Comparison of ENCODE assay signal across 9 cellular contexts in genomic region chr1:40232444-40232843, GRCh38. TPM values are rescaled to one million over a fixed set of nuclear protein-coding genes. Genes with fewer than 3 reads are reported as not detected.
DNase-seq lines count a peak whose midpoint lies in the region; ATAC-seq and TF ChIP-seq lines count a peak whose summit lies in the region.
"Had no signal": no experiment of that assay in that cellular context is flagged by ENCODE, and none has a peak within 500 bp of the region (broad histone marks: within the 10 kb centered on the region; RNA-seq: fewer than 3 reads in every experiment).

No MANE protein-coding gene starts in this region.

- peaks cover 9% of the 10 kb centered on the region for H3K4me1 Mint-ChIP-seq in T-helper 17 cell
- H3K4me1 Mint-ChIP-seq in progenitor cell of endocrine pancreas (ENCODE audit: low read depth) = peaks cover 4% of the 10 kb centered on the region

- no peaks in the 10 kb centered on the region for H3K27me3 Mint-ChIP-seq in T-helper 17 cell
- no peaks in the 10 kb centered on the region for H3K27me3 Mint-ChIP-seq in progenitor cell of endocrine pancreas

- DNase-seq in T-helper 17 cell = peak in 1 of 3 donors; percentile 16
- DNase-seq in progenitor cell of endocrine pancreas (ENCODE audit: low spot score, unreplicated experiment) = no peak
- no peak for DNase-seq in AML-193 (lab: John Stamatoyannopoulos, UW)
- no peak for DNase-seq in NCI-H128 (lab: John Stamatoyannopoulos, UW; ENCODE audit: unreplicated experiment)
- no peak for DNase-seq in globus pallidus (ENCODE audit: low spot score)
- DNase-seq in ACHN = no peak

- ATAC-seq in GM18520 (IDR thresholded peaks at IDR 0.05; ENCODE audit: unreplicated experiment) (peak; percentile 78), HG02759 (IDR thresholded peaks at IDR 0.05; ENCODE audit: unreplicated experiment) (peak; percentile 90), T-helper 17 cell (peak; percentile 55)

- no peaks in the 10 kb centered on the region for H3K9me3 ChIP-seq in T-helper 17 cell (ENCODE audit: control insufficient read depth, low read length, poor library complexity, severe bottlenecking)

- no peak for TF ChIP-seq CTCF in progenitor cell of endocrine pancreas (IDR thresholded peaks at IDR 0.05; ENCODE audit: unreplicated experiment)

- in situ Hi-C loops in ACHN (cut with HindIII; ENCODE audit: low pct_ligation_motif_present, low pct_unique_long_range_greater_than_20kb, low sequenced_read_pairs) = no loop called here

- H3K4me3 Mint-ChIP-seq in T-helper 17 cell (no peak overlapping the region), progenitor cell of endocrine pancreas (ENCODE audit: low read depth) (no peak overlapping the region)

- no peaks in the 10 kb centered on the region for H3K9me3 Mint-ChIP-seq in progenitor cell of endocrine pancreas (ENCODE audit: low read depth)

- H3K27ac Mint-ChIP-seq in T-helper 17 cell (peak overlapping the region; percentile 54), progenitor cell of endocrine pancreas (peak overlapping the region; percentile 52)

- H3K36me3 Mint-ChIP-seq in T-helper 17 cell (ENCODE audit: low read depth) = peaks cover 12% of the 10 kb centered on the region
- peaks cover 30% of the 10 kb centered on the region for H3K36me3 Mint-ChIP-seq in progenitor cell of endocrine pancreas (ENCODE audit: insufficient read depth)

RNA-seq across cellular contexts. Expression of gene TMCO2, which starts 15.3 kb away (rescaled TPM):
- total RNA-seq in T-helper 17 cell (not detected), progenitor cell of endocrine pancreas (not detected in 2 replicates)
- total RNA-seq: renal cortical epithelial cell had no signal

RNA-seq across cellular contexts. Expression of gene ZMPSTE24, which starts 25.6 kb away (rescaled TPM):
- total RNA-seq in T-helper 17 cell (10 to 100 TPM in 1 of 2 donors, 1 to 10 TPM in 1; 9.0 to 14.3 TPM), progenitor cell of endocrine pancreas (40.4 and 41.9 TPM in 2 replicates)
